In genomic region chr1:200737647-200738296, GRCh38 we compare ENCODE assay signal across 8 cellular contexts. TPM values are rescaled to one million over a fixed set of nuclear protein-coding genes. Genes with fewer than 3 reads are reported as not detected.
DNase-seq lines count a peak whose midpoint lies in the region; ATAC-seq and TF ChIP-seq lines count a peak whose summit lies in the region.

No MANE protein-coding gene starts in this region.

- no peak for TF ChIP-seq CTCF in MM.1S (IDR thresholded peaks at IDR 0.05; ENCODE audit: low read length)
- no peak for TF ChIP-seq CTCF in coronary artery (IDR thresholded peaks at IDR 0.05)
- no peak for TF ChIP-seq CTCF in neural crest cell (conservative IDR thresholded peaks at IDR 0.05)

- H3K9me3 ChIP-seq in MM.1S (replicated peaks; ENCODE audit: insufficient read depth, low read length) = no peaks in the 10 kb centered on the region

- H3K27ac ChIP-seq in MM.1S (ENCODE audit: low read length) = no peak overlapping the region
- H3K27ac ChIP-seq in coronary artery = peak overlapping the region; percentile 97 to 100

- no peaks in the 10 kb centered on the region for H3K27me3 Mint-ChIP-seq in neural crest cell (ENCODE audit: low read depth)

- peaks cover 2% of the 10 kb centered on the region for H3K36me3 Mint-ChIP-seq in neural crest cell (ENCODE audit: low read depth)

- H3K79me2 ChIP-seq in MM.1S (ENCODE audit: low read length) = peaks cover 29% of the 10 kb centered on the region

- H4K20me1 ChIP-seq in MM.1S (ENCODE audit: insufficient read depth, low read length) = no peaks in the 10 kb centered on the region

- H3K9me3 Mint-ChIP-seq in neural crest cell = no peaks in the 10 kb centered on the region

- H3F3A ChIP-seq in MM.1S (ENCODE audit: insufficient read depth, low read length) = peaks cover 20% of the 10 kb centered on the region

- H3K9me2 ChIP-seq in MM.1S (replicated peaks; ENCODE audit: insufficient read depth, low read length) = no peaks in the 10 kb centered on the region

- peak overlapping the region; percentile 99 for H2AFZ ChIP-seq in MM.1S (ENCODE audit: low read length)

- peaks cover 50% of the 10 kb centered on the region for H3K4me1 Mint-ChIP-seq in neural crest cell

- peak overlapping the region; percentile 90 for H3K4me3 ChIP-seq in MM.1S (ENCODE audit: low read length)
- H3K4me3 ChIP-seq in coronary artery = peak overlapping the region; percentile 99

- no peak for ATAC-seq in GM19351 (IDR thresholded peaks at IDR 0.05; ENCODE audit: unreplicated experiment)
- no peak for ATAC-seq in HG02870 (IDR thresholded peaks at IDR 0.05; ENCODE audit: unreplicated experiment)
- ATAC-seq in GM21717 (IDR thresholded peaks at IDR 0.05; ENCODE audit: unreplicated experiment) = no peak
- no peak for ATAC-seq in GM21723 (IDR thresholded peaks at IDR 0.05; ENCODE audit: unreplicated experiment)

- peak overlapping the region; percentile 46; the same call in 1 of the 2 replicates for H3K9ac ChIP-seq in MM.1S (ENCODE audit: low read length)

- peak overlapping the region; percentile 80 for H3K4me2 ChIP-seq in MM.1S (ENCODE audit: low read depth, low read length)

- DNase-seq in CD1c-positive myeloid dendritic cell (ENCODE audit: extremely low spot score) = peak; percentile 40
- DNase-seq in MM.1S = no peak
- no peak for DNase-seq in coronary artery (ENCODE audit: low spot score)
- no peak for DNase-seq in neural crest cell (ENCODE audit: low read depth, low spot score)

- H3K36me3 ChIP-seq in MM.1S (replicated peaks; ENCODE audit: insufficient read depth, low read length) = no peaks in the 10 kb centered on the region

- H3K4me1 ChIP-seq in MM.1S (ENCODE audit: low read length) = peaks cover 27% of the 10 kb centered on the region

- no peaks in the 10 kb centered on the region for H3K27me3 ChIP-seq in MM.1S (replicated peaks; ENCODE audit: insufficient read depth, low read length)

- peak overlapping the region; percentile 93 for H3K27ac Mint-ChIP-seq in neural crest cell (ENCODE audit: unreplicated experiment)

- peak overlapping the region; percentile 99 for H3K4me3 Mint-ChIP-seq in neural crest cell

RNA-seq across cellular contexts. Expression of gene CAMSAP2, which starts 0.9 kb away (rescaled TPM):
- total RNA-seq in neural crest cell = 40.3 and 44.8 TPM in 2 replicates
